8 cellular contexts compared by ENCODE assay signal in the genomic region with DNA sequence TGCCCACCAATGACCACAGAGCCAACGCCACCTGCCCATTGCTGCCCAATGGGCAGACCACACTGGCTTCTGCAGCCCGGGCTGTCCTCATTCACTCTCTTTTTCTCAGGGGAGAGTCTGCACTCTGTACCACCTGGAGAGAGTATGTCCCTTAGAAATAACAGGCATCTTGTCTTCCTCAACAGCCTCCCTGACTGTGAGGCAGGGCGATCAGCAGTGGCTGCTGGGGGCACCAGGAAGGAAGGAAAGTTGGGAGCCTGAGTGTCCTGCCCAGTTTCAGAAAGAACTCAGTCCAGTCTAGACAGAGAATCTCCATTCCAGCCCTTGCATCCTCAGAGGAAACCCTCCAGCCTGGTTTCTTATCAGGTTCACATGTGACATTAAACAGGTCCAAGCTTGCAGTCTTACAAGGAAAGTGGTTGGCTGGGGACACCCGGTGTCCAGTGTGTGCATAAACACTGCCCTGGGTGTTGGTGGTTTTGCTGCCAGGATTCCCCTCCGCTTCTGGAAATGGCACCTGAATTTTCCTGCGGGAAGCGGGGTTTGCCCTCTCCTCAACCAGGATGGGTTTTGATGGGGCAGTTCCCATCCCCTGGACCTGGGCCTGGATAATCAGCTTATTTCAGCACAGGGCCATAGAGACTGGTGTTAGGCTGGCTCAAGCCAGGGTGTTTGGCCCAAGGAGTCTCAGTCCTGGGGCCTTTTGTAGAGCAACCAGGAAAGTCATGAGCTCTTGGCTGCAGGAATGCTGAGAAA. TPM values are rescaled to one million over a fixed set of nuclear protein-coding genes. Genes with fewer than 3 reads are reported as not detected.
DNase-seq lines count a peak whose midpoint lies in the region; ATAC-seq, FAIRE-seq and TF ChIP-seq lines count a peak whose summit lies in the region.

No MANE protein-coding gene starts in this region.

- CTCF ChIA-PET in MCF 10A (lab: Yijun Ruan, JAX) = interaction anchor here (0.5 to 7.6 kb wide), 10 partner anchors 13 to 394 kb away, joined by 3 to 72 read pairs (median 3); no protein-coding TSS in a partner anchor

- POLR2A ChIA-PET in MCF 10A (lab: Yijun Ruan, JAX) = interaction anchor here (1.6 kb wide), 1 partner anchor 12 kb away, joined by 4 read pairs; no protein-coding TSS in a partner anchor

- TF ChIP-seq EP300 in suprapubic skin (IDR thresholded peaks at IDR 0.05) = no peak

- intact Hi-C loops in MCF 10A (cut with micrococcal nuclease) = loop anchor here (1.0 kb wide), 1 partner anchor 165 kb away; no protein-coding TSS in a partner anchor

- TF ChIP-seq POLR2A in suprapubic skin (IDR thresholded peaks at IDR 0.05) = no peak

- peak; percentile 63 for FAIRE-seq in HTR-8/SVneo (lab: Jason Lieb, UNC)

- no peak overlapping the region for H3K4me3 ChIP-seq in suprapubic skin

- peaks cover 34% of the 10 kb centered on the region for H3K4me1 ChIP-seq in suprapubic skin

- no TSS peak for BruUV-seq in MCF 10A (replicated peaks; lab: Mats Ljungman, UMichigan)

- H3K9me3 Mint-ChIP-seq in MCF 10A (ENCODE audit: unreplicated experiment) = no peaks in the 10 kb centered on the region

- H3K36me3 Mint-ChIP-seq in MCF 10A (ENCODE audit: insufficient read depth, unreplicated experiment) = no peaks in the 10 kb centered on the region

- H3K27me3 Mint-ChIP-seq in MCF 10A (ENCODE audit: insufficient read depth, unreplicated experiment) = no peaks in the 10 kb centered on the region

- DNase-seq in ELR (ENCODE audit: low read depth) = peak; percentile 59
- DNase-seq in HTR-8/SVneo (ENCODE audit: insufficient read length, low spot score) = peak; percentile 68
- peak; percentile 61 for DNase-seq in MCF 10A (ENCODE audit: unreplicated experiment)
- peak; percentile 93 for DNase-seq in islet precursor cell
- no peak for DNase-seq in suprapubic skin (ENCODE audit: low spot score in 2 of 2)
- no peak for DNase-seq in NCI-H2227 (lab: John Stamatoyannopoulos, UW; ENCODE audit: unreplicated experiment)
- no peak for DNase-seq in occipital lobe (lab: John Stamatoyannopoulos, UW)

- peaks cover 21% of the 10 kb centered on the region for H3K4me1 Mint-ChIP-seq in MCF 10A (ENCODE audit: insufficient read depth, unreplicated experiment)

- no peak overlapping the region for H3K27ac Mint-ChIP-seq in MCF 10A (ENCODE audit: low read depth, unreplicated experiment)

- no peak overlapping the region for H3K4me3 Mint-ChIP-seq in MCF 10A (ENCODE audit: unreplicated experiment)

- no peaks in the 10 kb centered on the region for H3K27me3 ChIP-seq in suprapubic skin

- no peaks in the 10 kb centered on the region for H3K36me3 ChIP-seq in suprapubic skin

- no peaks in the 10 kb centered on the region for H3K9me3 ChIP-seq in suprapubic skin

- TF ChIP-seq CTCF in MCF 10A (IDR thresholded peaks at IDR 0.05; ENCODE audit: unreplicated experiment) (peak; percentile 73), suprapubic skin (IDR thresholded peaks at IDR 0.05) (peak; percentile 46 to 49)

- 54% methylated on average over 2 of the region's 7 CpGs for WGBS in suprapubic skin

- H3K27ac ChIP-seq in suprapubic skin = peak overlapping the region; percentile 53

- no peak for ATAC-seq in GM21528 (IDR thresholded peaks at IDR 0.05; ENCODE audit: low FRiP score, unreplicated experiment)

RNA-seq across cellular contexts. Expression of a gene that starts 37.1 kb away (rescaled TPM):
- total RNA-seq in MCF 10A (2022) (0.32 and 0.51 TPM in 2 replicates), suprapubic skin (under 1 TPM in 1 of 4 donors, not detected in 3; 0.62 TPM), occipital lobe (0.78 TPM)

Comparison
In these comparisons a context has a peak if more than half of its experiments do, and no peak if none do; other contexts are left out.
1. DNase-seq: peak in ELR (single experiment), HTR-8/SVneo (single experiment), MCF 10A (single experiment) and islet precursor cell (single experiment); none in suprapubic skin (0 of 2), NCI-H2227 (single experiment) and occipital lobe (single experiment).